21 cellular contexts compared by ENCODE assay signal in genomic region chr12:108266131-108266530, GRCh38.
DNase-seq lines count a peak whose midpoint lies in the region; ATAC-seq, FAIRE-seq and TF ChIP-seq lines count a peak whose summit lies in the region.
"Had no signal": no experiment of that assay in that cellular context is flagged by ENCODE, and none has a peak within 500 bp of the region (broad histone marks: within the 10 kb centered on the region; RNA-seq: fewer than 3 reads in every experiment).

No MANE protein-coding gene starts in this region.

- H3K79me2 ChIP-seq in H1 (ENCODE audit: control insufficient read depth in 1 of 2, insufficient read depth in 2 of 2, low read length in 2 of 2), result no peaks in the 10 kb centered on the region
- H3K79me2 ChIP-seq in mesendoderm (ENCODE audit: control insufficient read depth, insufficient read depth, low read length), result no peaks in the 10 kb centered on the region

- H3K4me3 ChIP-seq in H1 (ENCODE audit: extremely low read depth in 1 of 4, insufficient read depth in 2 of 4, low read depth in 3 of 4, low read length in 4 of 4), result no peak overlapping the region
- H3K4me3 ChIP-seq in mesendoderm (ENCODE audit: low read length), result no peak overlapping the region
- H3K4me3 ChIP-seq in SJCRH30, result no peak overlapping the region
- H3K4me3 ChIP-seq: A549; BLaER1 treated with 17β-estradiol and CSF1 and Interleukin-3, amounts not matched to agents 10 nM and 100 nM; GM12878 had no signal

- no peak overlapping the region for H2AK5ac ChIP-seq in H1 (ENCODE audit: low read depth, low read length)
- no peak overlapping the region for H2AK5ac ChIP-seq in mesendoderm (ENCODE audit: low read length)

- no peaks in the 10 kb centered on the region for H3K79me1 ChIP-seq in H1 (ENCODE audit: low read depth, low read length)
- no peaks in the 10 kb centered on the region for H3K79me1 ChIP-seq in mesendoderm (ENCODE audit: low read length)

- H3K56ac ChIP-seq in H1 (replicated peaks; ENCODE audit: insufficient read length, low read depth, low read length), result no peak overlapping the region
- H3K56ac ChIP-seq in mesendoderm (ENCODE audit: low read length), result no peak overlapping the region

- no peak overlapping the region for H2BK5ac ChIP-seq in H1 (ENCODE audit: low read depth, low read length)
- H2BK5ac ChIP-seq in mesendoderm (ENCODE audit: low read length), result no peak overlapping the region

- POLR2A ChIA-PET in H1 (lab: Charles Lee; ENCODE audit: partially characterized antibody), result no interaction called here

- CTCF ChIA-PET in H1 (lab: Charles Lee; ENCODE audit: partially characterized antibody), result interaction anchor here (0.8 to 1.6 kb wide), 3 partner anchors 8 to 202 kb away, joined by 3 to 5 read pairs (median 3); no protein-coding TSS in a partner anchor

- H3K9me3 ChIP-seq in H1 (ENCODE audit: insufficient read depth in 2 of 2, low read depth in 1 of 2, low read length in 1 of 2), result peaks cover 0 to 2% of the 10 kb centered on the region in 2 experiments; a peak in 2 of 4 replicates
- H3K9me3 ChIP-seq in SJCRH30 (replicated peaks), result no peaks in the 10 kb centered on the region
- H3K9me3 ChIP-seq: Caco-2 had no signal

- H3K4me2 ChIP-seq in H1 (ENCODE audit: insufficient read depth in 1 of 2, low read depth in 2 of 2, low read length in 2 of 2) (no peak overlapping the region), mesendoderm (ENCODE audit: low read length) (no peak overlapping the region)
- H3K4me2 ChIP-seq: A549; BLaER1 treated with 17β-estradiol and CSF1 and Interleukin-3, amounts not matched to agents 10 nM and 100 nM had no signal

- TF ChIP-seq POLR2A in H1 (IDR thresholded peaks at IDR 0.05; ENCODE audit: control extremely low read depth in 1 of 2, low read depth in 2 of 2, low read length in 2 of 2), result no peak

- no peak overlapping the region for H3K14ac ChIP-seq in H1 (ENCODE audit: insufficient read length)

- H3K36me3 ChIP-seq in H1 (ENCODE audit: control insufficient read depth in 2 of 4, insufficient read depth in 4 of 4, low read length in 3 of 4), result no peaks in the 10 kb centered on the region
- no peaks in the 10 kb centered on the region for H3K36me3 ChIP-seq in mesendoderm (ENCODE audit: control insufficient read depth, insufficient read depth, low read length)
- H3K36me3 ChIP-seq in SJCRH30, result no peaks in the 10 kb centered on the region
- H3K36me3 ChIP-seq: BLaER1 treated with 17β-estradiol and CSF1 and Interleukin-3, amounts not matched to agents 10 nM and 100 nM had no signal

- H4K5ac ChIP-seq in H1 (ENCODE audit: insufficient read length, low read depth, low read length) (no peak overlapping the region), mesendoderm (ENCODE audit: low read length) (no peak overlapping the region)

- no peak for TF ChIP-seq RAD21 in H1 (IDR thresholded peaks at IDR 0.05 in 1 of 2, conservative IDR thresholded peaks at IDR 0.05 in 1 of 2; ENCODE audit: low read depth in 2 of 2, low read length in 2 of 2)

- H2BK15ac ChIP-seq in H1 (ENCODE audit: low read length), result 0 out of 2 replicates have a peak overlapping the region, but pooled peaks have one; percentile 24
- H2BK15ac ChIP-seq in mesendoderm (replicated peaks; ENCODE audit: low read depth), result no peak overlapping the region

- DNase-seq in G401 (ENCODE audit: low spot score) (peak; percentile 60), NCI-H82 treated with DMSO at 0.1 percent for 48 hours (lab: John Stamatoyannopoulos, UW; ENCODE audit: unreplicated experiment) (peak; percentile 65), H1 (ENCODE audit: low read depth in 1 of 2, low spot score in 2 of 2) (no peak), mesendoderm (no peak), SJCRH30 (no peak)
- DNase-seq: AML-193; Caco-2; Calu3; CD4-positive, alpha-beta T cell; CD8-positive, alpha-beta T cell; DMS79 treated with DMSO at 0.1 percent for 48 hours; GDM1 had no signal

- H4K91ac ChIP-seq in H1 (replicated peaks; ENCODE audit: insufficient read length, low read length), result no peak overlapping the region

- no peak overlapping the region for H2BK12ac ChIP-seq in H1 (ENCODE audit: low read depth, low read length)

- WGBS in H1 (ENCODE audit: extremely low coverage in 1 of 2, insufficient coverage in 1 of 2, insufficient read length in 1 of 2, insufficient replicate concordance in 2 of 2, low coverage in 1 of 2, low lambda C conversion rate in 2 of 2, missing lambda C conversion rate in 1 of 2), 2 experiments, result 86% methylated on average over 1 of the region's 1 CpG; no CpG with 5 or more reads in 1 of the 2 experiments
- no CpG with 5 or more reads among the region's 1 CpG for WGBS in mesendoderm (ENCODE audit: extremely low coverage, insufficient coverage, low lambda C conversion rate)

- ATAC-seq in HG03108 (IDR thresholded peaks at IDR 0.05; ENCODE audit: unreplicated experiment), result no peak
- ATAC-seq: A549; CD8-positive, alpha-beta T cell; GM12878 had no signal

- H2BK120ac ChIP-seq in H1 (replicated peaks; ENCODE audit: low read depth, low read length), result no peak overlapping the region
- no peak overlapping the region for H2BK120ac ChIP-seq in mesendoderm (ENCODE audit: low read depth, low read length)

- H3K4ac ChIP-seq in H1 (replicated peaks; ENCODE audit: insufficient read length, low read depth, low read length) (no peak overlapping the region), mesendoderm (ENCODE audit: low read depth, low read length) (no peak overlapping the region)

- no peaks in the 10 kb centered on the region; the same call in 1 of the 2 replicates for H3K23me2 ChIP-seq in H1 (ENCODE audit: low read depth, low read length)

- H3K23ac ChIP-seq in H1 (ENCODE audit: insufficient read length) (no peak overlapping the region), mesendoderm (ENCODE audit: low read length) (no peak overlapping the region)

- H3K9ac ChIP-seq in H1 (replicated peaks in 1 of 4; ENCODE audit: extremely low read depth in 1 of 4, low read depth in 3 of 4, low read length in 3 of 4), result no peak overlapping the region
- H3K9ac ChIP-seq in mesendoderm (ENCODE audit: low read length), result no peak overlapping the region
- H3K9ac ChIP-seq: BLaER1 treated with 17β-estradiol and CSF1 and Interleukin-3, amounts not matched to agents 10 nM and 100 nM had no signal

- TF ChIP-seq EP300 in H1 (IDR thresholded peaks at IDR 0.05; ENCODE audit: borderline replicate concordance in 1 of 2, low read depth in 2 of 2, low read length in 2 of 2), result no peak

- no peak for TF ChIP-seq CTCF in H1 (IDR thresholded peaks at IDR 0.05; ENCODE audit: control extremely low read depth in 1 of 3, insufficient read depth in 1 of 3, low read depth in 1 of 3, low read length in 3 of 3)

- H2BK20ac ChIP-seq in H1 (ENCODE audit: low read length), result no peak overlapping the region

- in situ Hi-C loops in G401 (cut with HindIII; ENCODE audit: low sequenced_read_pairs), result no loop called here

- H3K27me3 ChIP-seq in H1 (replicated peaks in 1 of 4; ENCODE audit: control insufficient read depth in 3 of 4, extremely low read depth in 1 of 4, insufficient read depth in 3 of 4, low read length in 3 of 4) (no peaks in the 10 kb centered on the region), mesendoderm (ENCODE audit: insufficient read depth, low read length, poor library complexity) (no peaks in the 10 kb centered on the region), SJCRH30 (no peaks in the 10 kb centered on the region)
- H3K27me3 ChIP-seq: BLaER1 treated with 17β-estradiol and CSF1 and Interleukin-3, amounts not matched to agents 10 nM and 100 nM had no signal

- no peak overlapping the region for H3K27ac ChIP-seq in H1 (ENCODE audit: low read depth, low read length)
- H3K27ac ChIP-seq in mesendoderm (ENCODE audit: low read depth, low read length), result no peak overlapping the region
- no peak overlapping the region for H3K27ac ChIP-seq in SJCRH30
- H3K27ac ChIP-seq: 22Rv1; A549; BLaER1 treated with 17β-estradiol and CSF1 and Interleukin-3, amounts not matched to agents 10 nM and 100 nM; C4-2B had no signal

- H4K8ac ChIP-seq in H1 (ENCODE audit: extremely low read depth, insufficient read depth, low read length), result no peak overlapping the region
- no peak overlapping the region for H4K8ac ChIP-seq in mesendoderm (ENCODE audit: low read depth, low read length)

- H3K4me1 ChIP-seq in H1 (replicated peaks in 1 of 4; ENCODE audit: control insufficient read depth in 3 of 4, insufficient read depth in 4 of 4, low read length in 3 of 4) (peaks cover 0 to 3% (median 0%) of the 10 kb centered on the region in 4 experiments; a peak in 1 of 7 replicates), mesendoderm (ENCODE audit: control insufficient read depth, low read depth, low read length) (no peaks in the 10 kb centered on the region), SJCRH30 (no peaks in the 10 kb centered on the region)
- H3K4me1 ChIP-seq: A549 had no signal

- H3K18ac ChIP-seq in H1 (ENCODE audit: extremely low read depth, low read length) (no peak overlapping the region), mesendoderm (ENCODE audit: low read length) (no peak overlapping the region)

- no peak overlapping the region for H2AFZ ChIP-seq in H1 (ENCODE audit: low read length)

- no peaks in the 10 kb centered on the region for H4K20me1 ChIP-seq in H1 (replicated peaks in 1 of 2; ENCODE audit: control insufficient read depth in 1 of 2, insufficient read depth in 2 of 2, low read length in 2 of 2)
- H4K20me1 ChIP-seq: BLaER1 treated with 17β-estradiol and CSF1 and Interleukin-3, amounts not matched to agents 10 nM and 100 nM had no signal

- no peak for FAIRE-seq in H1 (lab: Jason Lieb, UNC)
- FAIRE-seq: A549, D721Med, GM12878, GM12892, GM18507 had no signal

TF ChIP-seq in H1, 55 proteins besides CTCF, POLR2A, EP300 and RAD21:
- no peak for TF ChIP-seq SIN3A (conservative IDR thresholded peaks at IDR 0.05 in 1 of 2, IDR thresholded peaks at IDR 0.05 in 1 of 2; ENCODE audit: low read depth in 1 of 2, low read length in 2 of 2)
- no peak for TF ChIP-seq POLR2AphosphoS5 (IDR thresholded peaks at IDR 0.05; ENCODE audit: low read depth, low read length)
- no peak for TF ChIP-seq EZH2 (IDR thresholded peaks at IDR 0.05; ENCODE audit: low read depth, low read length, severe bottlenecking)
- no peak for TF ChIP-seq ZNF274 (IDR thresholded peaks at IDR 0.05; ENCODE audit: borderline replicate concordance, extremely low read depth, low read length)
- no peak for TF ChIP-seq CBX5 (IDR thresholded peaks at IDR 0.05; ENCODE audit: low read depth, low read length)
- no peak for TF ChIP-seq CEBPB (IDR thresholded peaks at IDR 0.05; ENCODE audit: low read depth, low read length)
- no peak for TF ChIP-seq JUN (IDR thresholded peaks at IDR 0.05; ENCODE audit: low read depth, low read length)
- no peak for TF ChIP-seq RNF2 (IDR thresholded peaks at IDR 0.05; ENCODE audit: borderline replicate concordance, low read depth, low read length, missing control alignments, poor library complexity, severe bottlenecking)
- TF ChIP-seq HDAC6 (IDR thresholded peaks at IDR 0.05; ENCODE audit: low read depth, low read length), result no peak
- no peak for TF ChIP-seq NRF1 (IDR thresholded peaks at IDR 0.05; ENCODE audit: low read depth, low read length)

Comparison
In these comparisons a context has a peak if more than half of its experiments do, and no peak if none do; other contexts are left out.
1. DNase-seq: peak in G401 (single experiment) and NCI-H82 treated with DMSO at 0.1 percent for 48 hours (single experiment); none in H1 (0 of 2), mesendoderm (single experiment) and SJCRH30 (0 of 2).